Comparison of ENCODE assay signal across 1 cellular context in genomic region chr7:94330474-94331027, GRCh38.
TF ChIP-seq lines count a peak whose summit lies in the region.

No MANE protein-coding gene starts in this region.

TF ChIP-seq in WTC11, 78 proteins besides CTCF, POLR2A, EP300 and RAD21 (continued from another document):
- TF ChIP-seq ATF6 (CRISPR knock-in tag; IDR thresholded peaks at IDR 0.05) (no peak), NFE2L1 (CRISPR knock-in tag; IDR thresholded peaks at IDR 0.05) (no peak), ZNF263 (CRISPR knock-in tag; IDR thresholded peaks at IDR 0.05; ENCODE audit: low read depth) (no peak), ZNF416 (CRISPR knock-in tag; IDR thresholded peaks at IDR 0.05) (no peak), CREM (CRISPR knock-in tag; IDR thresholded peaks at IDR 0.05) (no peak), SOX15 (CRISPR knock-in tag; IDR thresholded peaks at IDR 0.05) (no peak), PRRX2 (CRISPR knock-in tag; IDR thresholded peaks at IDR 0.05) (no peak)
- TF ChIP-seq, protein P1, sequence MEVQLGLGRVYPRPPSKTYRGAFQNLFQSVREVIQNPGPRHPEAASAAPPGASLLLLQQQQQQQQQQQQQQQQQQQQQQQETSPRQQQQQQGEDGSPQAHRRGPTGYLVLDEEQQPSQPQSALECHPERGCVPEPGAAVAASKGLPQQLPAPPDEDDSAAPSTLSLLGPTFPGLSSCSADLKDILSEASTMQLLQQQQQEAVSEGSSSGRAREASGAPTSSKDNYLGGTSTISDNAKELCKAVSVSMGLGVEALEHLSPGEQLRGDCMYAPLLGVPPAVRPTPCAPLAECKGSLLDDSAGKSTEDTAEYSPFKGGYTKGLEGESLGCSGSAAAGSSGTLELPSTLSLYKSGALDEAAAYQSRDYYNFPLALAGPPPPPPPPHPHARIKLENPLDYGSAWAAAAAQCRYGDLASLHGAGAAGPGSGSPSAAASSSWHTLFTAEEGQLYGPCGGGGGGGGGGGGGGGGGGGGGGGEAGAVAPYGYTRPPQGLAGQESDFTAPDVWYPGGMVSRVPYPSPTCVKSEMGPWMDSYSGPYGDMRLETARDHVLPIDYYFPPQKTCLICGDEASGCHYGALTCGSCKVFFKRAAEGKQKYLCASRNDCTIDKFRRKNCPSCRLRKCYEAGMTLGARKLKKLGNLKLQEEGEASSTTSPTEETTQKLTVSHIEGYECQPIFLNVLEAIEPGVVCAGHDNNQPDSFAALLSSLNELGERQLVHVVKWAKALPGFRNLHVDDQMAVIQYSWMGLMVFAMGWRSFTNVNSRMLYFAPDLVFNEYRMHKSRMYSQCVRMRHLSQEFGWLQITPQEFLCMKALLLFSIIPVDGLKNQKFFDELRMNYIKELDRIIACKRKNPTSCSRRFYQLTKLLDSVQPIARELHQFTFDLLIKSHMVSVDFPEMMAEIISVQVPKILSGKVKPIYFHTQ (CRISPR knock-in tag; IDR thresholded peaks at IDR 0.05): no peak
